Comparison of ENCODE assay signal across 27 cellular contexts in genomic region chr12:81125691-81126090, GRCh38. TPM values are rescaled to one million over a fixed set of nuclear protein-coding genes. Genes with fewer than 3 reads are reported as not detected.
"Had no signal": no experiment of that assay in that cellular context is flagged by ENCODE, and none has a peak within 500 bp of the region (broad histone marks: within the 10 kb centered on the region; RNA-seq: fewer than 3 reads in every experiment).

No MANE protein-coding gene starts in this region.

- H3K36me3 ChIP-seq: ascending aorta had no signal

- H3K27ac ChIP-seq: ascending aorta, coronary artery, dorsolateral prefrontal cortex, VCaP had no signal

- H3K9me3 ChIP-seq: ascending aorta had no signal

- H3K27me3 ChIP-seq: ascending aorta, dorsolateral prefrontal cortex had no signal

- DNase-seq: activated CD4-positive, alpha-beta memory T cell treated with anti-CD3 and anti-CD28 coated beads, Interleukin-2, amount 10 ng/mL, durations not matched to agents 7 days and 5 days; activated CD4-positive, alpha-beta T cell treated with anti-CD3 and anti-CD28 coated beads for 1 hour; activated CD4-positive, alpha-beta T cell treated with anti-CD3 and anti-CD28 coated beads for 4 hours; activated CD4-positive, alpha-beta T cell treated with anti-CD3 and anti-CD28 coated beads, Interleukin-2, amount 10 ng/mL, durations not matched to agents 7 days and 5 days; activated CD4-positive, alpha-beta T cell treated with anti-CD3 and anti-CD28 coated beads, Interleukin-2, amount 50 U/mL, for 4 hours; activated CD8-positive, alpha-beta memory T cell treated with anti-CD3 and anti-CD28 coated beads, Interleukin-2, amount 50 U/mL, for 48 hours; activated gamma-delta T cell; activated naive CD4-positive, alpha-beta T cell; activated naive CD4-positive, alpha-beta T cell treated with anti-CD3 and anti-CD28 coated beads, Interleukin-2, amount 10 ng/mL, durations not matched to agents 7 days and 5 days; activated naive CD8-positive, alpha-beta T cell treated with anti-CD3 and anti-CD28 coated beads, Interleukin-2, amount 10 ng/mL, durations not matched to agents 7 days and 5 days; activated T-cell treated with anti-CD3 and anti-CD28 coated beads for 4 hours; activated T-cell treated with anti-CD3 and anti-CD28 coated beads, Interleukin-2, amount 50 U/mL, for 24 hours; activated T-cell treated with anti-CD3 and anti-CD28 coated beads, Interleukin-2, amount 50 U/mL, for 72 hours; dorsolateral prefrontal cortex; effector memory CD4-positive, alpha-beta T cell; endodermal cell; foreskin fibroblast; head of caudate nucleus; hippocampal formation had no signal

- H3K4me3 ChIP-seq: ascending aorta, coronary artery, dorsolateral prefrontal cortex had no signal

- ATAC-seq: activated naive CD4-positive, alpha-beta T cell treated with anti-CD3 and anti-CD28 coated beads, Interleukin-2, amount 50 U/mL, for 72 hours; activated T-cell treated with anti-CD3 and anti-CD28 coated beads, Interleukin-2, amount 50 U/mL, for 72 hours; esophagus mucosa; WTC11 had no signal

- FAIRE-seq: bronchial epithelial cell, frontal cortex had no signal

- H3K4me1 ChIP-seq: ascending aorta had no signal

RNA-seq across cellular contexts. Expression of gene ACSS3, which starts 47.8 kb away (rescaled TPM):
- total RNA-seq: activated CD4-positive, alpha-beta memory T cell treated with anti-CD3 and anti-CD28 coated beads, Interleukin-2, amount 10 ng/mL, durations not matched to agents 7 days and 5 days; activated CD4-positive, alpha-beta T cell treated with anti-CD3 and anti-CD28 coated beads, Interleukin-2, amount 10 ng/mL, durations not matched to agents 7 days and 5 days; activated naive CD4-positive, alpha-beta T cell treated with anti-CD3 and anti-CD28 coated beads, Interleukin-2, amount 50 U/mL, for 72 hours; activated naive CD8-positive, alpha-beta T cell treated with anti-CD3 and anti-CD28 coated beads, Interleukin-2, amount 10 ng/mL, durations not matched to agents 7 days and 5 days; activated T-cell treated with anti-CD3 and anti-CD28 coated beads, Interleukin-2, amount 50 U/mL, for 72 hours had no signal
